In genomic region chr3:66186545-66186944, GRCh38 we compare ENCODE assay signal across 28 cellular contexts.
"Had no signal": no experiment of that assay in that cellular context is flagged by ENCODE, and none has a peak within 500 bp of the region (broad histone marks: within the 10 kb centered on the region; RNA-seq: fewer than 3 reads in every experiment).

No MANE protein-coding gene starts in this region.

- DNase-seq: naive thymus-derived CD4-positive, alpha-beta T cell; natural killer cell; nucleus accumbens; pancreas; retina; spleen; stimulated activated CD4-positive, alpha-beta T cell treated with anti-CD3 and anti-CD28 coated beads, Interleukin-12 subunit alpha, Interleukin-12 subunit beta, amount 100 ng/mL, for 4 hours; stimulated activated CD4-positive, alpha-beta T cell treated with anti-CD3 and anti-CD28 coated beads, Interleukin-1b, Interleukin-23, amount 100 ng/mL, for 48 hours; stimulated activated CD4-positive, alpha-beta T cell treated with anti-CD3 and anti-CD28 coated beads, Interleukin-4, amount 100 ng/mL, for 1 hour; stimulated activated CD4-positive, alpha-beta T cell treated with anti-CD3 and anti-CD28 coated beads, Interleukin-4, amount 100 ng/mL, for 4 hours; stimulated activated CD8-positive, alpha-beta memory T cell treated with anti-CD3 and anti-CD28 coated beads, Interleukin-4, amount 100 ng/mL, for 48 hours; stimulated activated naive B cell treated with anti-CD40 and anti-IgM and Interleukin-4, amounts not matched to agents 10 μg/mL and 1 μg/mL and 100 μg/mL, for 72 hours; stimulated activated naive CD4-positive, alpha-beta T cell treated with Interleukin-2 at 50 U/mL for 16 hours; stomach; thyroid gland; trophoblast cell; upper lobe of left lung had no signal

- H3K4me1 ChIP-seq: pancreas, prostate gland, spleen, stomach, thyroid gland, upper lobe of left lung, vagina had no signal

- ATAC-seq: naive thymus-derived CD4-positive, alpha-beta T cell; natural killer cell; pancreas; sciatic nerve; stimulated activated naive B cell treated with anti-CD40 and anti-IgM and Interleukin-4, amounts not matched to agents 10 μg/mL and 1 μg/mL and 100 μg/mL, for 72 hours had no signal

- H3K36me3 ChIP-seq: neutrophil, pancreas, prostate gland, right atrium auricular region, spleen, stomach, thoracic aorta, thyroid gland, tibial nerve, upper lobe of left lung, vagina had no signal

- H3K9me3 Mint-ChIP-seq: stimulated activated naive CD8-positive, alpha-beta T cell treated with anti-CD3 and anti-CD28 coated beads, Interleukin-15, Interleukin-2, amounts not matched to agents 100 ng/mL and 50 ng/mL, for 24 hours had no signal

- H3K27ac Mint-ChIP-seq: naive thymus-derived CD4-positive, alpha-beta T cell; natural killer cell; nephron; stimulated activated naive B cell treated with anti-CD40 and anti-IgM and Interleukin-4, amounts not matched to agents 10 μg/mL and 1 μg/mL and 100 μg/mL, for 72 hours; stimulated activated naive CD8-positive, alpha-beta T cell treated with anti-CD3 and anti-CD28 coated beads, Interleukin-15, Interleukin-2, amounts not matched to agents 100 ng/mL and 50 ng/mL, for 24 hours had no signal

- H3K4me3 Mint-ChIP-seq: naive thymus-derived CD4-positive, alpha-beta T cell; natural killer cell; nephron; stimulated activated naive B cell treated with anti-CD40 and anti-IgM and Interleukin-4, amounts not matched to agents 10 μg/mL and 1 μg/mL and 100 μg/mL, for 72 hours; stimulated activated naive CD8-positive, alpha-beta T cell treated with anti-CD3 and anti-CD28 coated beads, Interleukin-15, Interleukin-2, amounts not matched to agents 100 ng/mL and 50 ng/mL, for 24 hours had no signal

- H3K36me3 Mint-ChIP-seq: natural killer cell; stimulated activated naive B cell treated with anti-CD40 and anti-IgM and Interleukin-4, amounts not matched to agents 10 μg/mL and 1 μg/mL and 100 μg/mL, for 72 hours had no signal

- H3K4me3 ChIP-seq: pancreas, prostate gland, right atrium auricular region, skin epidermis, smooth muscle cell, spleen, stomach, thoracic aorta, thyroid gland, tibial nerve, upper lobe of left lung, vagina had no signal

- H3K4me2 ChIP-seq: smooth muscle cell had no signal

- H3K27me3 ChIP-seq: neutrophil, pancreas, right atrium auricular region, stomach, thyroid gland, tibial nerve, upper lobe of left lung, vagina had no signal

- H3K27ac ChIP-seq: neutrophil, pancreas, prostate gland, skin epidermis, spleen, stomach, thoracic aorta, thyroid gland, tibial nerve, upper lobe of left lung, vagina had no signal

- H3K4me1 Mint-ChIP-seq: naive thymus-derived CD4-positive, alpha-beta T cell; natural killer cell; stimulated activated naive B cell treated with anti-CD40 and anti-IgM and Interleukin-4, amounts not matched to agents 10 μg/mL and 1 μg/mL and 100 μg/mL, for 72 hours had no signal

- H3K9me3 ChIP-seq: neutrophil, pancreas, prostate gland, right atrium auricular region, spleen, stomach, thoracic aorta, thyroid gland, tibial nerve, upper lobe of left lung, vagina had no signal
